1 cellular context compared by ENCODE assay signal in the genomic region with DNA sequence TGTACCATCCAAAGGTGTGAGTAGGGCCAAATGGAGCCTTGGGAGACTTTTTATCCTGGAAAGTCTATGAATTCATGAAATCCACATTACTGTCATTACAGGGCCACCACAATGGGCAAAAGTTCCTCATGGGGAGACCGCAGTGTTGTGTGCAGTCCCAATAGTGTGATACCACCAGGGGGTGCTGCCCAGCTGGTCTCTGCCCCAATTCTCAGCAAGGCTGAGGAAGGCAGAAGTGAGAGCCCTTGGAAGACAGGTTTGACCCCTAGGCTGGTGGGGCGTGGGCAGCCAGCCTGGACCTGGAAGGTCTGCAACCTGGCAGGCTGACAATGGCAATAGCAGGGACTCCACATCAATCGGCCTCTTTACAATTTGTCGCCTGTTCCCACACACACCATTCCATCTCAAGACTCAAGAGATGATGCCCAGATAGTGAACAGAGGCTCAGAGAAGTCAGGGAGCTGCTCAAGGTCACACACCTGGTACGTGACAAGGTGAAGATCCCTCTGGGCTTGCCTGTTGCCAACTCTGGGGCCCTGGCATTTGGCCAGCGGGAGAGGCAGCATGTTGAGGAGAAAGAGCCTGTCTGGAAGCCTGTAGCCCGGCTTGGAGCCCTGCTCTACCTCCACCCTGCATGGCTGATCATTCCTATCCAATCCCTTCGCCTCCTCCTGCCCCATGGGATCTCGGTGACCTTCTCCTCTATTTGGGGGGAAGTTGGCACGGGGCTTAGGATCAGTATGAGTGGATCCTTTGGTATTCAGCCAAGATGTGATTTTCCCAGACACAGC.
TF ChIP-seq lines count a peak whose summit lies in the region.

No MANE protein-coding gene starts in this region.

TF ChIP-seq in HepG2, 621 proteins besides CTCF, POLR2A, EP300 and RAD21 (continues in another document):
- peak; percentile 19; the same call in 1 of the 2 replicates for TF ChIP-seq IKZF5 (CRISPR knock-in tag; IDR thresholded peaks at IDR 0.05)
- no peak for TF ChIP-seq RELA (CRISPR knock-in tag; IDR thresholded peaks at IDR 0.05)
- TF ChIP-seq, protein P1, sequence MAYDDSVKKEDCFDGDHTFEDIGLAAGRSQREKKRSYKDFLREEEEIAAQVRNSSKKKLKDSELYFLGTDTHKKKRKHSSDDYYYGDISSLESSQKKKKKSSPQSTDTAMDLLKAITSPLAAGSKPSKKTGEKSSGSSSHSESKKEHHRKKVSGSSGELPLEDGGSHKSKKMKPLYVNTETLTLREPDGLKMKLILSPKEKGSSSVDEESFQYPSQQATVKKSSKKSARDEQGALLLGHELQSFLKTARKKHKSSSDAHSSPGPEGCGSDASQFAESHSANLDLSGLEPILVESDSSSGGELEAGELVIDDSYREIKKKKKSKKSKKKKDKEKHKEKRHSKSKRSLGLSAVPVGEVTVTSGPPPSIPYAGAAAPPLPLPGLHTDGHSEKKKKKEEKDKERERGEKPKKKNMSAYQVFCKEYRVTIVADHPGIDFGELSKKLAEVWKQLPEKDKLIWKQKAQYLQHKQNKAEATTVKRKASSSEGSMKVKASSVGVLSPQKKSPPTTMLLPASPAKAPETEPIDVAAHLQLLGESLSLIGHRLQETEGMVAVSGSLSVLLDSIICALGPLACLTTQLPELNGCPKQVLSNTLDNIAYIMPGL (CRISPR knock-in tag; IDR thresholded peaks at IDR 0.05; ENCODE audit: borderline replicate concordance in 1 of 2, low read depth in 1 of 2): peak in 1 of 2 experiments; percentile 67; a peak in 1 of 4 replicates
- TF ChIP-seq NFKB2 (CRISPR knock-in tag; IDR thresholded peaks at IDR 0.05; ENCODE audit: borderline replicate concordance): peak; percentile 64; the same call in 1 of the 2 replicates
- no peak for TF ChIP-seq ZNF281 (CRISPR knock-in tag; IDR thresholded peaks at IDR 0.05; ENCODE audit: borderline replicate concordance)
- no peak for TF ChIP-seq RFXAP (CRISPR knock-in tag; IDR thresholded peaks at IDR 0.05; ENCODE audit: borderline replicate concordance)
- TF ChIP-seq, protein P2, sequence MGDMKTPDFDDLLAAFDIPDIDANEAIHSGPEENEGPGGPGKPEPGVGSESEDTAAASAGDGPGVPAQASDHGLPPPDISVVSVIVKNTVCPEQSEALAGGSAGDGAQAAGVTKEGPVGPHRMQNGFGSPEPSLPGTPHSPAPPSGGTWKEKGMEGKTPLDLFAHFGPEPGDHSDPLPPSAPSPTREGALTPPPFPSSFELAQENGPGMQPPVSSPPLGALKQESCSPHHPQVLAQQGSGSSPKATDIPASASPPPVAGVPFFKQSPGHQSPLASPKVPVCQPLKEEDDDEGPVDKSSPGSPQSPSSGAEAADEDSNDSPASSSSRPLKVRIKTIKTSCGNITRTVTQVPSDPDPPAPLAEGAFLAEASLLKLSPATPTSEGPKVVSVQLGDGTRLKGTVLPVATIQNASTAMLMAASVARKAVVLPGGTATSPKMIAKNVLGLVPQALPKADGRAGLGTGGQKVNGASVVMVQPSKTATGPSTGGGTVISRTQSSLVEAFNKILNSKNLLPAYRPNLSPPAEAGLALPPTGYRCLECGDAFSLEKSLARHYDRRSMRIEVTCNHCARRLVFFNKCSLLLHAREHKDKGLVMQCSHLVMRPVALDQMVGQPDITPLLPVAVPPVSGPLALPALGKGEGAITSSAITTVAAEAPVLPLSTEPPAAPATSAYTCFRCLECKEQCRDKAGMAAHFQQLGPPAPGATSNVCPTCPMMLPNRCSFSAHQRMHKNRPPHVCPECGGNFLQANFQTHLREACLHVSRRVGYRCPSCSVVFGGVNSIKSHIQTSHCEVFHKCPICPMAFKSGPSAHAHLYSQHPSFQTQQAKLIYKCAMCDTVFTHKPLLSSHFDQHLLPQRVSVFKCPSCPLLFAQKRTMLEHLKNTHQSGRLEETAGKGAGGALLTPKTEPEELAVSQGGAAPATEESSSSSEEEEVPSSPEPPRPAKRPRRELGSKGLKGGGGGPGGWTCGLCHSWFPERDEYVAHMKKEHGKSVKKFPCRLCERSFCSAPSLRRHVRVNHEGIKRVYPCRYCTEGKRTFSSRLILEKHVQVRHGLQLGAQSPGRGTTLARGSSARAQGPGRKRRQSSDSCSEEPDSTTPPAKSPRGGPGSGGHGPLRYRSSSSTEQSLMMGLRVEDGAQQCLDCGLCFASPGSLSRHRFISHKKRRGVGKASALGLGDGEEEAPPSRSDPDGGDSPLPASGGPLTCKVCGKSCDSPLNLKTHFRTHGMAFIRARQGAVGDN (CRISPR knock-in tag; IDR thresholded peaks at IDR 0.05): peak; percentile 11; the same call in 1 of the 2 replicates
- TF ChIP-seq ZNF331 (CRISPR knock-in tag; IDR thresholded peaks at IDR 0.05): 0 out of 2 replicates have a peak, but pooled peaks have one; percentile 29
- TF ChIP-seq FOSL2 (CRISPR knock-in tag; IDR thresholded peaks at IDR 0.05): peak; percentile 31; the same call in 1 of the 2 replicates
- TF ChIP-seq ZFP91 (CRISPR knock-in tag; IDR thresholded peaks at IDR 0.05; ENCODE audit: borderline replicate concordance): peak; percentile 40
- no peak for TF ChIP-seq RBM22 (optimal IDR thresholded peaks at IDR 0.05; ENCODE audit: low read length)
- 0 out of 2 replicates have a peak, but pooled peaks have one; percentile 22 for TF ChIP-seq ZNF280B (CRISPR knock-in tag; IDR thresholded peaks at IDR 0.05; ENCODE audit: borderline replicate concordance)
- peak; percentile 76 for TF ChIP-seq BORCS8-MEF2B (CRISPR knock-in tag; IDR thresholded peaks at IDR 0.05)
- no peak for TF ChIP-seq RBFOX2 (IDR thresholded peaks at IDR 0.05; ENCODE audit: low read depth, low read length)
- TF ChIP-seq SNAPC2 (CRISPR knock-in tag; IDR thresholded peaks at IDR 0.05): 0 out of 2 replicates have a peak, but pooled peaks have one; percentile 56
- 0 out of 2 replicates have a peak, but pooled peaks have one; percentile 23 for TF ChIP-seq CCDC6 (CRISPR knock-in tag; IDR thresholded peaks at IDR 0.05)
- TF ChIP-seq ERF (CRISPR knock-in tag; IDR thresholded peaks at IDR 0.05): 0 out of 2 replicates have a peak, but pooled peaks have one; percentile 34
- TF ChIP-seq STAG1 (CRISPR knock-in tag; IDR thresholded peaks at IDR 0.05): peak; percentile 93
- TF ChIP-seq REPIN1 (CRISPR knock-in tag; IDR thresholded peaks at IDR 0.05; ENCODE audit: borderline replicate concordance, low read depth): 0 out of 2 replicates have a peak, but pooled peaks have one; percentile 37
- TF ChIP-seq, protein P3, sequence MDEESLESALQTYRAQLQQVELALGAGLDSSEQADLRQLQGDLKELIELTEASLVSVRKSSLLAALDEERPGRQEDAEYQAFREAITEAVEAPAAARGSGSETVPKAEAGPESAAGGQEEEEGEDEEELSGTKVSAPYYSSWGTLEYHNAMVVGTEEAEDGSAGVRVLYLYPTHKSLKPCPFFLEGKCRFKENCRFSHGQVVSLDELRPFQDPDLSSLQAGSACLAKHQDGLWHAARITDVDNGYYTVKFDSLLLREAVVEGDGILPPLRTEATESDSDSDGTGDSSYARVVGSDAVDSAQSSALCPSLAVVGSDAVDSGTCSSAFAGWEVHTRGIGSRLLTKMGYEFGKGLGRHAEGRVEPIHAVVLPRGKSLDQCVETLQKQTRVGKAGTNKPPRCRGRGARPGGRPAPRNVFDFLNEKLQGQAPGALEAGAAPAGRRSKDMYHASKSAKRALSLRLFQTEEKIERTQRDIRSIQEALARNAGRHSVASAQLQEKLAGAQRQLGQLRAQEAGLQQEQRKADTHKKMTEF (CRISPR knock-in tag; IDR thresholded peaks at IDR 0.05): no peak
- TF ChIP-seq ZNF780A (CRISPR knock-in tag; IDR thresholded peaks at IDR 0.05): no peak
- 0 out of 2 replicates have a peak, but pooled peaks have one; percentile 19 for TF ChIP-seq PPARG (CRISPR knock-in tag; conservative IDR thresholded peaks at IDR 0.05)
- no peak for TF ChIP-seq ZNF30 (CRISPR knock-in tag; IDR thresholded peaks at IDR 0.05)
- 0 out of 2 replicates have a peak, but pooled peaks have one; percentile 26 for TF ChIP-seq CBFB (CRISPR knock-in tag; IDR thresholded peaks at IDR 0.05)
- 0 out of 2 replicates have a peak, but pooled peaks have one; percentile 12 for TF ChIP-seq ETV5 (CRISPR knock-in tag; IDR thresholded peaks at IDR 0.05; ENCODE audit: borderline replicate concordance)
- TF ChIP-seq EHMT2 (IDR thresholded peaks at IDR 0.05; ENCODE audit: borderline replicate concordance, low read depth, low read length): no peak
- no peak for TF ChIP-seq ZNF841 (CRISPR knock-in tag; IDR thresholded peaks at IDR 0.05; ENCODE audit: borderline replicate concordance)
- TF ChIP-seq ZNF501 (CRISPR knock-in tag; IDR thresholded peaks at IDR 0.05): peak; percentile 40; the same call in 1 of the 2 replicates
- TF ChIP-seq ARID5B (CRISPR knock-in tag; IDR thresholded peaks at IDR 0.05): 0 out of 2 replicates have a peak, but pooled peaks have one; percentile 20
- TF ChIP-seq SMAD3 (CRISPR knock-in tag; IDR thresholded peaks at IDR 0.05): 0 out of 2 replicates have a peak, but pooled peaks have one; percentile 15
- 0 out of 2 replicates have a peak, but pooled peaks have one; percentile 36 for TF ChIP-seq ARNT2 (CRISPR knock-in tag; IDR thresholded peaks at IDR 0.05; ENCODE audit: low read depth)
- TF ChIP-seq RXRA (CRISPR knock-in tag; IDR thresholded peaks at IDR 0.05): peak; percentile 48; the same call in 1 of the 2 replicates
